ENCODE assay signal across 1 cellular context in the genomic region with DNA sequence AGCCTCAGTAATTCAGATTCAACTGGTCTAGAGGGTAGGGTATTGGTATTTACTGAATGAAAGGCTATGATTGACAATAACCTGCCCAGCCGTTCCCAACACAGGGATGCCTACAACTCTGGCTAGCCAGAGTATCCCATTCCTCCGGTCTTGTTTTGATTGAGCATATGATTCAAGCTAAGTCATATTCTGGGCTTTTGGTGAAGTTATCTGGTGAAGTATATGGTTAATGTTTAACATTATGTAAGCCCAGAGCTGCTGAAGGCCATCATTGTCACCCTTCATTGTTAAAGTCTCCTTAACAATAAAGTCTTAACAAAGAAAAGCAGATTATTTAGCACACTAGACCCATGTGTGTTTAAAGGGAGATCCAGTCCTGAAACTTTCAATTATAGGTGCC.
TF ChIP-seq lines count a peak whose summit lies in the region.

No MANE protein-coding gene starts in this region.

TF ChIP-seq in HepG2, 621 proteins besides CTCF, POLR2A, EP300 and RAD21 (continued from another document):
- TF ChIP-seq, protein P1, sequence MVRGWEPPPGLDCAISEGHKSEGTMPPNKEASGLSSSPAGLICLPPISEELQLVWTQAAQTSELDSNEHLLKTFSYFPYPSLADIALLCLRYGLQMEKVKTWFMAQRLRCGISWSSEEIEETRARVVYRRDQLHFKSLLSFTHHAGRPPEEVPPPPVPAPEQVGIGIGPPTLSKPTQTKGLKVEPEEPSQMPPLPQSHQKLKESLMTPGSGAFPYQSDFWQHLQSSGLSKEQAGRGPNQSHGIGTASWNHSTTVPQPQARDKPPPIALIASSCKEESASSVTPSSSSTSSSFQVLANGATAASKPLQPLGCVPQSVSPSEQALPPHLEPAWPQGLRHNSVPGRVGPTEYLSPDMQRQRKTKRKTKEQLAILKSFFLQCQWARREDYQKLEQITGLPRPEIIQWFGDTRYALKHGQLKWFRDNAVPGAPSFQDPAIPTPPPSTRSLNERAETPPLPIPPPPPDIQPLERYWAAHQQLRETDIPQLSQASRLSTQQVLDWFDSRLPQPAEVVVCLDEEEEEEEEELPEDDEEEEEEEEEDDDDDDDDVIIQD (CRISPR knock-in tag; IDR thresholded peaks at IDR 0.05; ENCODE audit: low read depth), result 0 out of 2 replicates have a peak, but pooled peaks have one; percentile 35
- 0 out of 2 replicates have a peak, but pooled peaks have one; percentile 47 for TF ChIP-seq ZNF652 (CRISPR knock-in tag; IDR thresholded peaks at IDR 0.05; ENCODE audit: borderline replicate concordance, low read depth)
- TF ChIP-seq ZNF124 (CRISPR knock-in tag; IDR thresholded peaks at IDR 0.05), result no peak
- peak; percentile 34; the same call in 1 of the 2 replicates for TF ChIP-seq RXRB (CRISPR knock-in tag; IDR thresholded peaks at IDR 0.05; ENCODE audit: borderline replicate concordance)
- peak; percentile 35 for TF ChIP-seq GATAD2A (CRISPR knock-in tag; IDR thresholded peaks at IDR 0.05)
- TF ChIP-seq HMG20A (CRISPR knock-in tag; IDR thresholded peaks at IDR 0.05; ENCODE audit: borderline replicate concordance), result peak; percentile 28; the same call in 1 of the 2 replicates
- TF ChIP-seq, protein P2, sequence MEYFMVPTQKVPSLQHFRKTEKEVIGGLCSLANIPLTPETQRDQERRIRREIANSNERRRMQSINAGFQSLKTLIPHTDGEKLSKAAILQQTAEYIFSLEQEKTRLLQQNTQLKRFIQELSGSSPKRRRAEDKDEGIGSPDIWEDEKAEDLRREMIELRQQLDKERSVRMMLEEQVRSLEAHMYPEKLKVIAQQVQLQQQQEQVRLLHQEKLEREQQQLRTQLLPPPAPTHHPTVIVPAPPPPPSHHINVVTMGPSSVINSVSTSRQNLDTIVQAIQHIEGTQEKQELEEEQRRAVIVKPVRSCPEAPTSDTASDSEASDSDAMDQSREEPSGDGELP (IDR thresholded peaks at IDR 0.05; ENCODE audit: borderline replicate concordance, low read depth), result peak; percentile 28; the same call in 1 of the 2 replicates
- peak; percentile 52; the same call in 1 of the 2 replicates for TF ChIP-seq SOX13 (IDR thresholded peaks at IDR 0.05)
- peak in 1 of 2 experiments; percentile 98; a peak in 2 of 4 replicates for TF ChIP-seq SOX13 (CRISPR knock-in tag; conservative IDR thresholded peaks at IDR 0.05 in 1 of 2, IDR thresholded peaks at IDR 0.05 in 1 of 2)
- TF ChIP-seq, protein P3, sequence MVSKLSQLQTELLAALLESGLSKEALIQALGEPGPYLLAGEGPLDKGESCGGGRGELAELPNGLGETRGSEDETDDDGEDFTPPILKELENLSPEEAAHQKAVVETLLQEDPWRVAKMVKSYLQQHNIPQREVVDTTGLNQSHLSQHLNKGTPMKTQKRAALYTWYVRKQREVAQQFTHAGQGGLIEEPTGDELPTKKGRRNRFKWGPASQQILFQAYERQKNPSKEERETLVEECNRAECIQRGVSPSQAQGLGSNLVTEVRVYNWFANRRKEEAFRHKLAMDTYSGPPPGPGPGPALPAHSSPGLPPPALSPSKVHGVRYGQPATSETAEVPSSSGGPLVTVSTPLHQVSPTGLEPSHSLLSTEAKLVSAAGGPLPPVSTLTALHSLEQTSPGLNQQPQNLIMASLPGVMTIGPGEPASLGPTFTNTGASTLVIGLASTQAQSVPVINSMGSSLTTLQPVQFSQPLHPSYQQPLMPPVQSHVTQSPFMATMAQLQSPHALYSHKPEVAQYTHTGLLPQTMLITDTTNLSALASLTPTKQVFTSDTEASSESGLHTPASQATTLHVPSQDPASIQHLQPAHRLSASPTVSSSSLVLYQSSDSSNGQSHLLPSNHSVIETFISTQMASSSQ (IDR thresholded peaks at IDR 0.05; ENCODE audit: low read depth), result peak; percentile 85
- TF ChIP-seq, protein P3 (CRISPR knock-in tag; IDR thresholded peaks at IDR 0.05; ENCODE audit: borderline replicate concordance), result peak; percentile 84; the same call in 1 of the 2 replicates
- TF ChIP-seq, protein P4, sequence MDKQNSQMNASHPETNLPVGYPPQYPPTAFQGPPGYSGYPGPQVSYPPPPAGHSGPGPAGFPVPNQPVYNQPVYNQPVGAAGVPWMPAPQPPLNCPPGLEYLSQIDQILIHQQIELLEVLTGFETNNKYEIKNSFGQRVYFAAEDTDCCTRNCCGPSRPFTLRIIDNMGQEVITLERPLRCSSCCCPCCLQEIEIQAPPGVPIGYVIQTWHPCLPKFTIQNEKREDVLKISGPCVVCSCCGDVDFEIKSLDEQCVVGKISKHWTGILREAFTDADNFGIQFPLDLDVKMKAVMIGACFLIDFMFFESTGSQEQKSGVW (CRISPR knock-in tag; IDR thresholded peaks at IDR 0.05; ENCODE audit: borderline replicate concordance), result no peak
- 0 out of 2 replicates have a peak, but pooled peaks have one; percentile 25 for TF ChIP-seq RARA (CRISPR knock-in tag; IDR thresholded peaks at IDR 0.05)
- TF ChIP-seq SOX6 (IDR thresholded peaks at IDR 0.05), result no peak
- peak; percentile 85 for TF ChIP-seq SOX6 (CRISPR knock-in tag; IDR thresholded peaks at IDR 0.05)
- no peak for TF ChIP-seq SIX1 (CRISPR knock-in tag; IDR thresholded peaks at IDR 0.05; ENCODE audit: borderline replicate concordance)
